Comparison of ENCODE assay signal across 8 cellular contexts in the genomic region with DNA sequence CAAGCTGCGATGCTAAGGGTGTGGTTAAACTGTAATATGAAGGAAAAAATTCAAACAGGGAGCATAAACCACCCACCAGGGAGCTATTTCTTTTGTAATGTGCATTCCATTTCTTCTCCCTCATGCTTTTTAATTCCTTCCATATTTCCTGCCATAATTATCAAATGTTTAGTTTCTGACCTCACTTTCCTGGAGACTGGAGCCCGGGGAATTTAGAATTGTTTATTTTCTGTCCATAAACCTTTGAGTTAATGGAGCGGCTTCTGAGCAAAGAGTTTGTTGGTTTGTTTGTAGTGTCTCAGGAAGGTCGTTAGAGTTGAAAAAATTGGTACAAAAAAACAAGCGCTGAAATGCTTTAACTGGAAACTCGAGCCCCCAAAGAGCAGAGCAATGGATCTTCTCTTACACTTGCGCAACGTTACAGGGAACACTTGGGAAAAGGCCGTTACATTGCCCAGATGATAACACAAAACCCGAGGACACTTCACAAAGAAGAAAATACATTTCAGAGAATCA. TPM values are rescaled to one million over a fixed set of nuclear protein-coding genes. Genes with fewer than 3 reads are reported as not detected.
DNase-seq lines count a peak whose midpoint lies in the region; ATAC-seq, FAIRE-seq and TF ChIP-seq lines count a peak whose summit lies in the region.

No MANE protein-coding gene starts in this region.

- peak overlapping the region; percentile 79 for H3K4me3 ChIP-seq in HEK293 (ENCODE audit: low read depth, low read length)
- peak overlapping the region; percentile 63 for H3K4me3 ChIP-seq in right cardiac atrium (ENCODE audit: low read length)
- peak overlapping the region; percentile 58 to 78 (median 70) for H3K4me3 ChIP-seq in skin epidermis

- peaks cover 0 to 29% of the 10 kb centered on the region in 2 experiments; a peak in 1 of 3 replicates for H3K36me3 ChIP-seq in HEK293 (ENCODE audit: control insufficient read depth in 2 of 2, insufficient read depth in 1 of 2, low read length in 2 of 2)

- H3K36me3 Mint-ChIP-seq in activated T-helper 17 cell treated with anti-CD3 and anti-CD28 coated beads, Interleukin-2, amount 50 U/mL, for 72 hours (ENCODE audit: low read depth): peaks cover 6% of the 10 kb centered on the region

- no peak overlapping the region for H3K27ac Mint-ChIP-seq in activated T-helper 17 cell treated with anti-CD3 and anti-CD28 coated beads, Interleukin-2, amount 50 U/mL, for 72 hours

- H3K9me3 ChIP-seq in HEK293 (ENCODE audit: control insufficient read depth, insufficient read depth, low read depth, low read length) (no peaks in the 10 kb centered on the region), right cardiac atrium (ENCODE audit: control insufficient read depth, low read length) (no peaks in the 10 kb centered on the region)

- peak overlapping the region; percentile 67 for H3K4me3 Mint-ChIP-seq in activated T-helper 17 cell treated with anti-CD3 and anti-CD28 coated beads, Interleukin-2, amount 50 U/mL, for 72 hours

- no peak for TF ChIP-seq CTCF in HEK293 (tag by site-specific recombination; IDR thresholded peaks at IDR 0.05)

- CTCF ChIA-PET in HEK293 (lab: Yijun Ruan, JAX): interaction anchor here (1.2 to 1.5 kb wide), 2 partner anchors 32 to 112 kb away, joined by 3 to 6 read pairs; no protein-coding TSS in a partner anchor

- intact Hi-C loops in right cardiac atrium (cut with DNase I): loop anchor here (2.0 to 10.0 kb wide), 5 partner anchors 29 to 108 kb away; no protein-coding TSS in a partner anchor

- no peak for ATAC-seq in activated T-helper 17 cell treated with anti-CD3 and anti-CD28 coated beads, Interleukin-2, amount 50 U/mL, for 72 hours (replicated peaks)
- peak; percentile 30 to 34 for ATAC-seq in right cardiac atrium
- ATAC-seq in HG03159 (IDR thresholded peaks at IDR 0.05; ENCODE audit: unreplicated experiment): no peak

- POLR2A ChIA-PET in HEK293 (lab: Yijun Ruan, JAX): interaction anchor here (0.6 to 1.4 kb wide), 2 partner anchors 11 to 148 kb away, joined by 3 to 4 read pairs; no protein-coding TSS in a partner anchor

- DNase-seq in right cardiac atrium: no peak
- no peak for DNase-seq in NCI-H1694 treated with DMSO at 0.1 percent for 48 hours (lab: John Stamatoyannopoulos, UW)
- DNase-seq in stimulated activated CD4-positive, alpha-beta T cell treated with anti-CD3 and anti-CD28 coated beads, Interleukin-4, amount 100 ng/mL, for 4 hours: no peak
- DNase-seq in RCC 7860 (ENCODE audit: low spot score): no peak

- H3K27ac ChIP-seq in HEK293 (ENCODE audit: extremely low read depth, low read depth, low read length) (peak overlapping the region; percentile 85), right cardiac atrium (ENCODE audit: low read length) (peak overlapping the region; percentile 64), skin epidermis (peak overlapping the region in 19 of 21 experiments; percentile 63 to 97 (median 88))

- no peak for FAIRE-seq in RCC 7860 (lab: Jason Lieb, UNC)

- 3% methylated on average over 10 of the region's 10 CpGs for WGBS in right cardiac atrium

- no peaks in the 10 kb centered on the region for H3K9me3 Mint-ChIP-seq in activated T-helper 17 cell treated with anti-CD3 and anti-CD28 coated beads, Interleukin-2, amount 50 U/mL, for 72 hours

- H3K4me1 ChIP-seq in HEK293 (ENCODE audit: control insufficient read depth, insufficient read depth, low read length) (peaks cover 7% of the 10 kb centered on the region; the same call in 1 of the 2 replicates), right cardiac atrium (ENCODE audit: control insufficient read depth, insufficient read depth, low read length) (peaks cover 12% of the 10 kb centered on the region)

- no peaks in the 10 kb centered on the region for H3K27me3 ChIP-seq in right cardiac atrium (ENCODE audit: control insufficient read depth, insufficient read depth)

- H3K4me1 Mint-ChIP-seq in activated T-helper 17 cell treated with anti-CD3 and anti-CD28 coated beads, Interleukin-2, amount 50 U/mL, for 72 hours: peaks cover 6% of the 10 kb centered on the region

- peaks cover 43% of the 10 kb centered on the region for H3K27me3 Mint-ChIP-seq in activated T-helper 17 cell treated with anti-CD3 and anti-CD28 coated beads, Interleukin-2, amount 50 U/mL, for 72 hours

TF ChIP-seq in HEK293, 187 proteins besides CTCF, POLR2A, EP300 and RAD21 (continues in another document):
- TF ChIP-seq ZNF311 (tag by site-specific recombination; IDR thresholded peaks at IDR 0.05; ENCODE audit: borderline replicate concordance) (no peak), FEZF1 (tag by site-specific recombination; IDR thresholded peaks at IDR 0.05) (peak; percentile 51; the same call in 1 of the 2 replicates), ZNF610 (tag by site-specific recombination; IDR thresholded peaks at IDR 0.05; ENCODE audit: borderline replicate concordance) (no peak), ZNF654 (tag by site-specific recombination; IDR thresholded peaks at IDR 0.05; ENCODE audit: low read depth) (no peak), ZNF335 (tag by site-specific recombination; conservative IDR thresholded peaks at IDR 0.05) (0 out of 2 replicates have a peak, but pooled peaks have one; percentile 1), ZFHX2 (tag by site-specific recombination; conservative IDR thresholded peaks at IDR 0.05) (no peak), ZNF473 (tag by site-specific recombination; IDR thresholded peaks at IDR 0.05) (no peak), OSR2 (tag by site-specific recombination; IDR thresholded peaks at IDR 0.05) (0 out of 2 replicates have a peak, but pooled peaks have one; percentile 33), ZBTB17 (tag by site-specific recombination; IDR thresholded peaks at IDR 0.05) (peak; percentile 78), GLIS1 (tag by site-specific recombination; IDR thresholded peaks at IDR 0.05) (peak; percentile 57; the same call in 1 of the 2 replicates), ZNF48 (tag by site-specific recombination; IDR thresholded peaks at IDR 0.05) (no peak), ZNF202 (tag by site-specific recombination; IDR thresholded peaks at IDR 0.05; ENCODE audit: borderline replicate concordance) (no peak), ZNF555 (tag by site-specific recombination; conservative IDR thresholded peaks at IDR 0.05) (no peak), ZNF341 (tag by site-specific recombination; IDR thresholded peaks at IDR 0.05; ENCODE audit: low read depth) (no peak), ZNF629 (tag by site-specific recombination; IDR thresholded peaks at IDR 0.05) (peak; percentile 48), ZNF114 (tag by site-specific recombination; IDR thresholded peaks at IDR 0.05) (no peak), GLI2 (tag by site-specific recombination; IDR thresholded peaks at IDR 0.05; ENCODE audit: borderline replicate concordance, low read depth) (peak; percentile 46), KLF10 (tag by site-specific recombination; IDR thresholded peaks at IDR 0.05) (peak; percentile 72), TCF7L2 (IDR thresholded peaks at IDR 0.05; ENCODE audit: borderline replicate concordance, low read depth, low read length) (peak; percentile 85), ZNF37A (tag by site-specific recombination; IDR thresholded peaks at IDR 0.05) (no peak), ZNF747 (tag by site-specific recombination; IDR thresholded peaks at IDR 0.05) (no peak), ZNF777 (tag by site-specific recombination; IDR thresholded peaks at IDR 0.05; ENCODE audit: borderline replicate concordance) (no peak)
- TF ChIP-seq, protein P1, sequence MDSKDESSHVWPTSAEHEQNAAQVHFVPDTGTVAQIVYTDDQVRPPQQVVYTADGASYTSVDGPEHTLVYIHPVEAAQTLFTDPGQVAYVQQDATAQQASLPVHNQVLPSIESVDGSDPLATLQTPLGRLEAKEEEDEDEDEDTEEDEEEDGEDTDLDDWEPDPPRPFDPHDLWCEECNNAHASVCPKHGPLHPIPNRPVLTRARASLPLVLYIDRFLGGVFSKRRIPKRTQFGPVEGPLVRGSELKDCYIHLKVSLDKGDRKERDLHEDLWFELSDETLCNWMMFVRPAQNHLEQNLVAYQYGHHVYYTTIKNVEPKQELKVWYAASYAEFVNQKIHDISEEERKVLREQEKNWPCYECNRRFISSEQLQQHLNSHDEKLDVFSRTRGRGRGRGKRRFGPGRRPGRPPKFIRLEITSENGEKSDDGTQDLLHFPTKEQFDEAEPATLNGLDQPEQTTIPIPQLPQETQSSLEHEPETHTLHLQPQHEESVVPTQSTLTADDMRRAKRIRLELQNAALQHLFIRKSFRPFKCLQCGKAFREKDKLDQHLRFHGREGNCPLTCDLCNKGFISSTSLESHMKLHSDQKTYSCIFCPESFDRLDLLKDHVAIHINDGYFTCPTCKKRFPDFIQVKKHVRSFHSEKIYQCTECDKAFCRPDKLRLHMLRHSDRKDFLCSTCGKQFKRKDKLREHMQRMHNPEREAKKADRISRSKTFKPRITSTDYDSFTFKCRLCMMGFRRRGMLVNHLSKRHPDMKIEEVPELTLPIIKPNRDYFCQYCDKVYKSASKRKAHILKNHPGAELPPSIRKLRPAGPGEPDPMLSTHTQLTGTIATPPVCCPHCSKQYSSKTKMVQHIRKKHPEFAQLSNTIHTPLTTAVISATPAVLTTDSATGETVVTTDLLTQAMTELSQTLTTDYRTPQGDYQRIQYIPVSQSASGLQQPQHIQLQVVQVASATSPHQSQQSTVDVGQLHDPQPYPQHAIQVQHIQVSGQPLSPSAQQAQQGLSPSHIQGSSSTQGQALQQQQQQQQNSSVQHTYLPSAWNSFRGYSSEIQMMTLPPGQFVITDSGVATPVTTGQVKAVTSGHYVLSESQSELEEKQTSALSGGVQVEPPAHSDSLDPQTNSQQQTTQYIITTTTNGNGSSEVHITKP (tag by site-specific recombination; IDR thresholded peaks at IDR 0.05): peak; percentile 84
- TF ChIP-seq, protein P2, sequence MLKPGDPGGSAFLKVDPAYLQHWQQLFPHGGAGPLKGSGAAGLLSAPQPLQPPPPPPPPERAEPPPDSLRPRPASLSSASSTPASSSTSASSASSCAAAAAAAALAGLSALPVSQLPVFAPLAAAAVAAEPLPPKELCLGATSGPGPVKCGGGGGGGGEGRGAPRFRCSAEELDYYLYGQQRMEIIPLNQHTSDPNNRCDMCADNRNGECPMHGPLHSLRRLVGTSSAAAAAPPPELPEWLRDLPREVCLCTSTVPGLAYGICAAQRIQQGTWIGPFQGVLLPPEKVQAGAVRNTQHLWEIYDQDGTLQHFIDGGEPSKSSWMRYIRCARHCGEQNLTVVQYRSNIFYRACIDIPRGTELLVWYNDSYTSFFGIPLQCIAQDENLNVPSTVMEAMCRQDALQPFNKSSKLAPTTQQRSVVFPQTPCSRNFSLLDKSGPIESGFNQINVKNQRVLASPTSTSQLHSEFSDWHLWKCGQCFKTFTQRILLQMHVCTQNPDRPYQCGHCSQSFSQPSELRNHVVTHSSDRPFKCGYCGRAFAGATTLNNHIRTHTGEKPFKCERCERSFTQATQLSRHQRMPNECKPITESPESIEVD (tag by site-specific recombination; IDR thresholded peaks at IDR 0.05): peak; percentile 94

RNA-seq across cellular contexts. Expression of a gene that starts 1.0 kb away (rescaled TPM):
- total RNA-seq in activated T-helper 17 cell treated with anti-CD3 and anti-CD28 coated beads, Interleukin-2, amount 50 U/mL, for 72 hours: 1 to 10 TPM; 1.4 to 2.6 TPM
- total RNA-seq in right cardiac atrium: 100 to 1,000 TPM; 341 to 735 (median 465) TPM
- 134 TPM for polyA plus RNA-seq in right cardiac atrium

Comparison
In these comparisons a context has a peak if more than half of its experiments do, and no peak if none do; other contexts are left out.
1. ATAC-seq: peak in right cardiac atrium (2 of 2); none in activated T-helper 17 cell treated with anti-CD3 and anti-CD28 coated beads, Interleukin-2, amount 50 U/mL, for 72 hours (single experiment) and HG03159 (single experiment).
2. RNA of a gene that starts 1.0 kb away (total RNA-seq): 341 to 735 TPM in right cardiac atrium; 1.4 to 2.6 TPM in activated T-helper 17 cell treated with anti-CD3 and anti-CD28 coated beads, Interleukin-2, amount 50 U/mL, for 72 hours; every median in the first group is over 10 times any median in the second.
3. Peak in every context shown above with its lines, with median percentiles within 50 percentile points of each other: H3K27ac ChIP-seq and H3K4me3 ChIP-seq.